Comparison of ENCODE assay signal across 8 cellular contexts in the genomic region with DNA sequence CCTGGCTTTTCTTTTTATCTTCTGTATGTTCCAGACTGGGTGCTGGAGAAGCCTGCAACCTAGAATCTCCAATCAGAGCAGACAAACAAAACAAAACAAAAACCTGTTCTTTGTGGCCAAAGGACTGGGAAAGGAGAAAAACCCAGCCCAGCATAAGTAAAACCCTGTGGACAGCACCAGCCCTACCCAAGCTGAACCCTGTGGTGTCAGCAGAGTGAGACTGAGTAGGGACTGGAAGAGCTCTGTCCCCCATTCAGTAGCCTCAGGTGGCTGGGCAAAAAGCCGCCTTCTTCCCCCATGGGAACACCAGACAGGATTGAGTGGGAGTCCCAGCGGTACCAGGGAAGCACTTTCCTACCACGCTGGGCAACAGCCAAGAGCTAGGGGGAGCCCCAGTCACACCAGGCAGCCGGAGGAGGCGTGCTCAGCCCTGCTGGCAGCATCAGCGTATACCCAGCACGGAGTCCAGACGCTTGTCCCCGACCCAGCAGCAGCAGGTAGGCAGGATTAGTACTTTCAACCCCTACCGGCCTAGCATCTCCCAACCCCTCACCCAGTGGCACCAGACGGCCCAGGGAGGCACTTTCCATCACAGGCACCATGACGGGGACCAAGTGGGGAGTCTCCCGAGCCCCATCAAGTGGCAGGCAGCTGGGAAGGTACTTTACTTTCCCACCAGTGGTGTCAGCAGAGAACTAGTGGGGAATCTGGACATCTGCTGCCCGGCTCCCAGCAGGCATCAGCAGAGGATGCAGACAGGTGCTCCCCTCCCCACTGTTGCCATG. TPM values are rescaled to one million over a fixed set of nuclear protein-coding genes. Genes with fewer than 3 reads are reported as not detected.
DNase-seq lines count a peak whose midpoint lies in the region; ATAC-seq lines count a peak whose summit lies in the region.

No MANE protein-coding gene starts in this region.

- H3K9me3 Mint-ChIP-seq in activated CD4-positive, alpha-beta memory T cell treated with anti-CD3 and anti-CD28 coated beads for 36 hours = no peaks in the 10 kb centered on the region

- peak; percentile 94 for ATAC-seq in GM19395 (IDR thresholded peaks at IDR 0.05; ENCODE audit: unreplicated experiment)
- ATAC-seq in HG03558 (IDR thresholded peaks at IDR 0.05; ENCODE audit: extremely low read depth, unreplicated experiment) = peak; percentile 70

- H3K27ac ChIP-seq in effector memory CD4-positive, alpha-beta T cell (ENCODE audit: insufficient read depth, low read length, poor library complexity, severe bottlenecking) = no peak overlapping the region

- CTCF ChIA-PET in activated CD4-positive, alpha-beta memory T cell treated with anti-CD3 and anti-CD28 coated beads for 36 hours (lab: Charles Lee) = interaction anchor here (0.6 to 3.2 kb wide), 14 partner anchors 11 to 190 kb away, joined by 3 to 23 read pairs (median 4); no protein-coding TSS in a partner anchor

- no peaks in the 10 kb centered on the region for H3K27me3 ChIP-seq in effector memory CD4-positive, alpha-beta T cell (replicated peaks; ENCODE audit: control insufficient read depth, insufficient read depth, low read length, poor library complexity, severe bottlenecking)

- intact Hi-C loops in activated CD4-positive, alpha-beta memory T cell treated with anti-CD3 and anti-CD28 coated beads for 36 hours (cut with micrococcal nuclease) = loop anchor here (1.0 to 2.0 kb wide), 3 partner anchors 75 to 189 kb away; no protein-coding TSS in a partner anchor

- H3K36me3 Mint-ChIP-seq in activated CD4-positive, alpha-beta memory T cell treated with anti-CD3 and anti-CD28 coated beads for 36 hours = no peaks in the 10 kb centered on the region

- no peaks in the 10 kb centered on the region for H3K4me1 ChIP-seq in effector memory CD4-positive, alpha-beta T cell (ENCODE audit: control insufficient read depth, insufficient read depth, low read length, poor library complexity, severe bottlenecking)

- H3K36me3 ChIP-seq in effector memory CD4-positive, alpha-beta T cell (ENCODE audit: control insufficient read depth, insufficient read depth, low read length) = no peaks in the 10 kb centered on the region

- POLR2A ChIA-PET in activated CD4-positive, alpha-beta memory T cell treated with anti-CD3 and anti-CD28 coated beads for 36 hours (lab: Charles Lee) = no interaction called here

- H3K9me3 ChIP-seq in effector memory CD4-positive, alpha-beta T cell (ENCODE audit: control insufficient read depth, low read length) = no peaks in the 10 kb centered on the region

- peak overlapping the region; percentile 60 for H3K4me3 Mint-ChIP-seq in activated CD4-positive, alpha-beta memory T cell treated with anti-CD3 and anti-CD28 coated beads for 36 hours

- no peaks in the 10 kb centered on the region for H3K4me1 Mint-ChIP-seq in activated CD4-positive, alpha-beta memory T cell treated with anti-CD3 and anti-CD28 coated beads for 36 hours (ENCODE audit: low read depth)

- no peak overlapping the region for H3K27ac Mint-ChIP-seq in activated CD4-positive, alpha-beta memory T cell treated with anti-CD3 and anti-CD28 coated beads for 36 hours

- no peaks in the 10 kb centered on the region for H3K27me3 Mint-ChIP-seq in activated CD4-positive, alpha-beta memory T cell treated with anti-CD3 and anti-CD28 coated beads for 36 hours

- no peak overlapping the region for H3K4me3 ChIP-seq in effector memory CD4-positive, alpha-beta T cell (ENCODE audit: insufficient read depth, low read depth, low read length, poor library complexity, severe bottlenecking)

- DNase-seq in C1 segment of cervical spinal cord (lab: John Stamatoyannopoulos, UW) (peak in 13 of 14 donors; percentile 8 to 85 (median 65)), NCI-H524 treated with DMSO at 0.1 percent for 48 hours (lab: John Stamatoyannopoulos, UW) (peak; percentile 93), lung microvascular endothelial cell (ENCODE audit: low read depth in 2 of 2) (peak; percentile 80 to 88)
- peak; percentile 73 for DNase-seq in activated CD4-positive, alpha-beta memory T cell treated with anti-CD3 and anti-CD28 coated beads for 36 hours
- DNase-seq in effector memory CD4-positive, alpha-beta T cell = peak; percentile 17 to 29 (median 19)
- DNase-seq in stimulated activated CD8-positive, alpha-beta memory T cell treated with anti-CD3 and anti-CD28 coated beads, Interleukin-15, amount 100 ng/mL, for 1 hour (ENCODE audit: low read depth) = peak; percentile 5

RNA-seq across cellular contexts. Expression of a gene that starts 8.6 kb away (rescaled TPM):
- 1 to 10 TPM; 1.4 to 1.5 TPM for total RNA-seq in activated CD4-positive, alpha-beta memory T cell treated with anti-CD3 and anti-CD28 coated beads for 36 hours
- total RNA-seq in lung microvascular endothelial cell = 7.1 and 8.9 TPM in 2 replicates

Comparison
In these comparisons a context has a peak if more than half of its experiments do, and no peak if none do; other contexts are left out.
1. DNase-seq: peak in every context shown above with its lines; median percentile 93 in NCI-H524 treated with DMSO at 0.1 percent for 48 hours; 84 in lung microvascular endothelial cell; 73 in activated CD4-positive, alpha-beta memory T cell treated with anti-CD3 and anti-CD28 coated beads for 36 hours; 65 in C1 segment of cervical spinal cord; 19 in effector memory CD4-positive, alpha-beta T cell; 5 in stimulated activated CD8-positive, alpha-beta memory T cell treated with anti-CD3 and anti-CD28 coated beads, Interleukin-15, amount 100 ng/mL, for 1 hour.